In genomic region chrX:17377047-17377692, GRCh38 we compare ENCODE assay signal across 8 cellular contexts. TPM values are rescaled to one million over a fixed set of nuclear protein-coding genes. Genes with fewer than 3 reads are reported as not detected.
DNase-seq lines count a peak whose midpoint lies in the region; ATAC-seq and TF ChIP-seq lines count a peak whose summit lies in the region.

No MANE protein-coding gene starts in this region.

- DNase-seq in ACHN = peak; percentile 73
- DNase-seq in activated CD8-positive, alpha-beta T cell treated with anti-CD3 and anti-CD28 coated beads for 36 hours = peak; percentile 47
- DNase-seq in left ventricle myocardium inferior = peak; percentile 17
- no peak for DNase-seq in pons (ENCODE audit: low spot score)
- no peak for DNase-seq in OCI-M2 (lab: John Stamatoyannopoulos, UW; ENCODE audit: unreplicated experiment)
- DNase-seq in A673 (ENCODE audit: low spot score) = no peak

- peak; percentile 72 for ATAC-seq in activated CD8-positive, alpha-beta T cell treated with anti-CD3 and anti-CD28 coated beads for 36 hours

- no TSS peak for BruUV-seq in A673 (replicated peaks; lab: Mats Ljungman, UMichigan)

- no peaks in the 10 kb centered on the region for H3K36me3 ChIP-seq in HUES48 (ENCODE audit: control insufficient read depth, insufficient read depth, low read length)
- no peaks in the 10 kb centered on the region for H3K36me3 ChIP-seq in left ventricle myocardium inferior
- H3K36me3 ChIP-seq in skeletal muscle tissue (ENCODE audit: control insufficient read depth in 3 of 3, insufficient read depth in 3 of 3, low read length in 3 of 3) = no peaks in the 10 kb centered on the region
- no peaks in the 10 kb centered on the region for H3K36me3 ChIP-seq in A673 (ENCODE audit: insufficient read depth, low read length, poor library complexity, severe bottlenecking)

- in situ Hi-C loops in ACHN (cut with HindIII; ENCODE audit: low pct_ligation_motif_present, low pct_unique_long_range_greater_than_20kb, low sequenced_read_pairs) = no loop called here

- H3K27ac ChIP-seq in HUES48 (ENCODE audit: low read depth, low read length) = no peak overlapping the region
- H3K27ac ChIP-seq in left ventricle myocardium inferior (replicated peaks) = no peak overlapping the region
- H3K27ac ChIP-seq in skeletal muscle tissue (ENCODE audit: low read depth, low read length) = no peak overlapping the region
- no peak overlapping the region for H3K27ac ChIP-seq in A673 (ENCODE audit: low read depth, low read length, poor library complexity, severe bottlenecking)

- H3K36me3 Mint-ChIP-seq in activated CD8-positive, alpha-beta T cell treated with anti-CD3 and anti-CD28 coated beads for 36 hours (ENCODE audit: low read depth) = no peaks in the 10 kb centered on the region

- H3K27ac Mint-ChIP-seq in activated CD8-positive, alpha-beta T cell treated with anti-CD3 and anti-CD28 coated beads for 36 hours = no peak overlapping the region

- no peak for TF ChIP-seq CTCF in activated CD8-positive, alpha-beta T cell treated with anti-CD3 and anti-CD28 coated beads for 36 hours (IDR thresholded peaks at IDR 0.05)
- TF ChIP-seq CTCF in left ventricle myocardium inferior (IDR thresholded peaks at IDR 0.05; ENCODE audit: borderline replicate concordance) (no peak), A673 (conservative IDR thresholded peaks at IDR 0.05; ENCODE audit: low read depth, low read length) (no peak)

- peaks cover 6% of the 10 kb centered on the region for H3K4me1 Mint-ChIP-seq in activated CD8-positive, alpha-beta T cell treated with anti-CD3 and anti-CD28 coated beads for 36 hours (ENCODE audit: low read depth)

- no peaks in the 10 kb centered on the region for H3K9me3 Mint-ChIP-seq in activated CD8-positive, alpha-beta T cell treated with anti-CD3 and anti-CD28 coated beads for 36 hours

- CTCF ChIA-PET in activated CD8-positive, alpha-beta T cell treated with anti-CD3 and anti-CD28 coated beads for 36 hours (lab: Charles Lee) = no interaction called here
- CTCF ChIA-PET in A673 (lab: Charles Lee) = no interaction called here

- H3K9me3 ChIP-seq in HUES48 (ENCODE audit: control insufficient read depth, insufficient read depth, low read length) = peaks cover 4% of the 10 kb centered on the region; the same call in 1 of the 2 replicates
- H3K9me3 ChIP-seq in left ventricle myocardium inferior (replicated peaks) = peaks cover 8% of the 10 kb centered on the region
- peaks cover 0 to 4% (median 0%) of the 10 kb centered on the region in 3 donors for H3K9me3 ChIP-seq in skeletal muscle tissue (ENCODE audit: control insufficient read depth in 3 of 3, low read length in 3 of 3)
- H3K9me3 ChIP-seq in A673 (ENCODE audit: low read depth, low read length, poor library complexity, severe bottlenecking) = no peaks in the 10 kb centered on the region

- intact Hi-C loops in activated CD8-positive, alpha-beta T cell treated with anti-CD3 and anti-CD28 coated beads for 36 hours (cut with micrococcal nuclease) = loop anchor here (5.0 kb wide), 1 partner anchor 315 kb away; no protein-coding TSS in a partner anchor
- intact Hi-C loops in left ventricle myocardium inferior (cut with micrococcal nuclease) (loop anchor here (10.0 kb wide), 1 partner anchor 148 kb away; no protein-coding TSS in a partner anchor), A673 (cut with micrococcal nuclease; ENCODE audit: unreplicated experiment) (no loop called here)

- POLR2A ChIA-PET in activated CD8-positive, alpha-beta T cell treated with anti-CD3 and anti-CD28 coated beads for 36 hours (lab: Charles Lee) = no interaction called here
- POLR2A ChIA-PET in A673 (lab: Charles Lee; ENCODE audit: low non-redundant PET) = no interaction called here

- peak overlapping the region; percentile 79 for H3K4me3 ChIP-seq in HUES48 (ENCODE audit: low read depth, low read length)
- peak overlapping the region; percentile 69 for H3K4me3 ChIP-seq in left ventricle myocardium inferior
- H3K4me3 ChIP-seq in skeletal muscle tissue (ENCODE audit: low read length in 3 of 3) = peak overlapping the region; percentile 52 to 67 (median 56)
- H3K4me3 ChIP-seq in A673 (ENCODE audit: low read depth, low read length, poor library complexity, severe bottlenecking) = no peak overlapping the region

- H3K9ac ChIP-seq in HUES48 (ENCODE audit: low read depth, low read length) (no peak overlapping the region), skeletal muscle tissue (ENCODE audit: low read depth in 1 of 3, low read length in 3 of 3) (peak overlapping the region in 1 of 3 donors; percentile 32)

- H3K4me3 Mint-ChIP-seq in activated CD8-positive, alpha-beta T cell treated with anti-CD3 and anti-CD28 coated beads for 36 hours = peak overlapping the region; percentile 31

- H3K27me3 Mint-ChIP-seq in activated CD8-positive, alpha-beta T cell treated with anti-CD3 and anti-CD28 coated beads for 36 hours = peaks cover 35% of the 10 kb centered on the region

- H3K4me1 ChIP-seq in HUES48 (ENCODE audit: control insufficient read depth, insufficient read depth, low read length) (peaks cover 20% of the 10 kb centered on the region), left ventricle myocardium inferior (peaks cover 16% of the 10 kb centered on the region), skeletal muscle tissue (ENCODE audit: control insufficient read depth in 3 of 3, insufficient read depth in 3 of 3, low read length in 3 of 3) (peaks cover 3 to 8% (median 6%) of the 10 kb centered on the region in 3 donors), A673 (ENCODE audit: insufficient read depth, low read length, poor library complexity, severe bottlenecking) (no peaks in the 10 kb centered on the region)

- peaks cover 49% of the 10 kb centered on the region for H3K27me3 ChIP-seq in HUES48 (ENCODE audit: control insufficient read depth, insufficient read depth, low read length)
- no peaks in the 10 kb centered on the region for H3K27me3 ChIP-seq in left ventricle myocardium inferior (ENCODE audit: low read depth)
- H3K27me3 ChIP-seq in skeletal muscle tissue (ENCODE audit: control insufficient read depth in 3 of 3, insufficient read depth in 3 of 3, low read length in 3 of 3) = peaks cover 8 to 25% (median 12%) of the 10 kb centered on the region in 3 donors
- peaks cover 79% of the 10 kb centered on the region for H3K27me3 ChIP-seq in A673 (replicated peaks; ENCODE audit: insufficient read depth, low read depth, low read length, poor library complexity)

RNA-seq across cellular contexts. Expression of gene NHS, which starts 2.2 kb away (rescaled TPM):
- total RNA-seq in activated CD8-positive, alpha-beta T cell treated with anti-CD3 and anti-CD28 coated beads for 36 hours = 1 to 10 TPM; 6.9 to 7.3 TPM
- total RNA-seq in left ventricle myocardium inferior = 1.0 TPM
- 1.0 TPM for total RNA-seq in skeletal muscle tissue
- total RNA-seq in A673 (2021) = 0.13 and 0.37 TPM in 2 replicates

Comparison
In these comparisons a context has a peak if more than half of its experiments do, and no peak if none do; other contexts are left out.
1. DNase-seq: peak in ACHN (single experiment), activated CD8-positive, alpha-beta T cell treated with anti-CD3 and anti-CD28 coated beads for 36 hours (single experiment) and left ventricle myocardium inferior (single experiment); none in pons (single experiment), OCI-M2 (single experiment) and A673 (single experiment).